22 cellular contexts compared by ENCODE assay signal in genomic region chr1:68324316-68324715, GRCh38.
"Had no signal": no experiment of that assay in that cellular context is flagged by ENCODE, and none has a peak within 500 bp of the region (broad histone marks: within the 10 kb centered on the region; RNA-seq: fewer than 3 reads in every experiment).

No MANE protein-coding gene starts in this region.

- H3K36me3 Mint-ChIP-seq: immature natural killer cell; naive B cell; natural killer cell treated with Interleukin-12 subunit alpha and Interleukin-12 subunit beta and Interleukin-15 and Interleukin-18, amount 100 ng/mL, for 72 hours; stimulated activated memory B cell treated with anti-CD40 and anti-IgM and Interleukin-4, amounts not matched to agents 10 μg/mL and 1 μg/mL and 100 μg/mL, for 72 hours; type B pancreatic cell had no signal

- DNase-seq: colonic mucosa; effector CD8-positive, alpha-beta T cell; endodermal cell; hypothalamus; immature natural killer cell; left ventricle myocardium superior; lower lobe of right lung; naive B cell; stimulated activated CD4-positive, alpha-beta T cell treated with anti-CD3 and anti-CD28 coated beads, Interleukin-4, amount 100 ng/mL, for 4 hours; thyroid gland had no signal

- H3K27me3 ChIP-seq: colonic mucosa, right atrium auricular region, thyroid gland had no signal

- H3K9me3 Mint-ChIP-seq: dendritic cell treated with granulocyte-macrophage colony-stimulating factor and Interleukin-4, amounts not matched to agents 40 ng/mL and 50 ng/mL, for 4 days; endodermal cell; naive B cell; stimulated activated memory B cell treated with anti-CD40 and anti-IgM and Interleukin-4, amounts not matched to agents 10 μg/mL and 1 μg/mL and 100 μg/mL, for 72 hours; stimulated activated naive CD8-positive, alpha-beta T cell treated with anti-CD3 and anti-CD28 coated beads, Interleukin-15, Interleukin-2, amounts not matched to agents 100 ng/mL and 50 ng/mL, for 24 hours had no signal

- H3K9ac ChIP-seq: parathyroid adenoma had no signal

- H3K27ac Mint-ChIP-seq: dendritic cell treated with granulocyte-macrophage colony-stimulating factor and Interleukin-4, amounts not matched to agents 40 ng/mL and 50 ng/mL, for 4 days; endodermal cell; immature natural killer cell; naive B cell; natural killer cell treated with Interleukin-12 subunit alpha and Interleukin-12 subunit beta and Interleukin-15 and Interleukin-18, amount 100 ng/mL, for 72 hours; stimulated activated memory B cell treated with anti-CD40 and anti-IgM and Interleukin-4, amounts not matched to agents 10 μg/mL and 1 μg/mL and 100 μg/mL, for 72 hours; stimulated activated naive CD8-positive, alpha-beta T cell treated with anti-CD3 and anti-CD28 coated beads, Interleukin-15, Interleukin-2, amounts not matched to agents 100 ng/mL and 50 ng/mL, for 24 hours had no signal

- H3K36me3 ChIP-seq: colonic mucosa, lower lobe of right lung, prostate gland, right atrium auricular region, thyroid gland had no signal

- H3K4me1 Mint-ChIP-seq: central memory CD8-positive, alpha-beta T cell; immature natural killer cell; naive B cell; stimulated activated memory B cell treated with anti-CD40 and anti-IgM and Interleukin-4, amounts not matched to agents 10 μg/mL and 1 μg/mL and 100 μg/mL, for 72 hours had no signal

- ATAC-seq: esophagus mucosa; left ventricle myocardium superior; lower lobe of right lung; natural killer cell treated with Interleukin-12 subunit alpha and Interleukin-12 subunit beta and Interleukin-15 and Interleukin-18, amount 100 ng/mL, for 72 hours; stimulated activated memory B cell treated with anti-CD40 and anti-IgM and Interleukin-4, amounts not matched to agents 10 μg/mL and 1 μg/mL and 100 μg/mL, for 72 hours had no signal

- H3K27ac ChIP-seq: colonic mucosa, epithelial cell of prostate, lower lobe of right lung, parathyroid adenoma, right atrium auricular region, thyroid gland had no signal

- H3K9me3 ChIP-seq: colonic mucosa, lower lobe of right lung, prostate gland, right atrium auricular region, thyroid gland had no signal

- H3K4me3 Mint-ChIP-seq: central memory CD8-positive, alpha-beta T cell; dendritic cell treated with granulocyte-macrophage colony-stimulating factor and Interleukin-4, amounts not matched to agents 40 ng/mL and 50 ng/mL, for 4 days; endodermal cell; immature natural killer cell; naive B cell; natural killer cell treated with Interleukin-12 subunit alpha and Interleukin-12 subunit beta and Interleukin-15 and Interleukin-18, amount 100 ng/mL, for 72 hours; neural crest cell; stimulated activated memory B cell treated with anti-CD40 and anti-IgM and Interleukin-4, amounts not matched to agents 10 μg/mL and 1 μg/mL and 100 μg/mL, for 72 hours; stimulated activated naive CD8-positive, alpha-beta T cell treated with anti-CD3 and anti-CD28 coated beads, Interleukin-15, Interleukin-2, amounts not matched to agents 100 ng/mL and 50 ng/mL, for 24 hours; type B pancreatic cell had no signal

- H3K27me3 Mint-ChIP-seq: dendritic cell treated with granulocyte-macrophage colony-stimulating factor and Interleukin-4, amounts not matched to agents 40 ng/mL and 50 ng/mL, for 4 days; natural killer cell treated with Interleukin-12 subunit alpha and Interleukin-12 subunit beta and Interleukin-15 and Interleukin-18, amount 100 ng/mL, for 72 hours; stimulated activated naive CD8-positive, alpha-beta T cell treated with anti-CD3 and anti-CD28 coated beads, Interleukin-15, Interleukin-2, amounts not matched to agents 100 ng/mL and 50 ng/mL, for 24 hours had no signal

- H3K4me1 ChIP-seq: colonic mucosa, lower lobe of right lung, parathyroid adenoma, prostate gland, right atrium auricular region, thyroid gland had no signal

- H2AFZ ChIP-seq: parathyroid adenoma had no signal

- H3K4me3 ChIP-seq: colonic mucosa, lower lobe of right lung, prostate gland, right atrium auricular region, thyroid gland had no signal

- H3K79me2 ChIP-seq: parathyroid adenoma had no signal
